ENCODE assay signal across 9 cellular contexts in the genomic region with DNA sequence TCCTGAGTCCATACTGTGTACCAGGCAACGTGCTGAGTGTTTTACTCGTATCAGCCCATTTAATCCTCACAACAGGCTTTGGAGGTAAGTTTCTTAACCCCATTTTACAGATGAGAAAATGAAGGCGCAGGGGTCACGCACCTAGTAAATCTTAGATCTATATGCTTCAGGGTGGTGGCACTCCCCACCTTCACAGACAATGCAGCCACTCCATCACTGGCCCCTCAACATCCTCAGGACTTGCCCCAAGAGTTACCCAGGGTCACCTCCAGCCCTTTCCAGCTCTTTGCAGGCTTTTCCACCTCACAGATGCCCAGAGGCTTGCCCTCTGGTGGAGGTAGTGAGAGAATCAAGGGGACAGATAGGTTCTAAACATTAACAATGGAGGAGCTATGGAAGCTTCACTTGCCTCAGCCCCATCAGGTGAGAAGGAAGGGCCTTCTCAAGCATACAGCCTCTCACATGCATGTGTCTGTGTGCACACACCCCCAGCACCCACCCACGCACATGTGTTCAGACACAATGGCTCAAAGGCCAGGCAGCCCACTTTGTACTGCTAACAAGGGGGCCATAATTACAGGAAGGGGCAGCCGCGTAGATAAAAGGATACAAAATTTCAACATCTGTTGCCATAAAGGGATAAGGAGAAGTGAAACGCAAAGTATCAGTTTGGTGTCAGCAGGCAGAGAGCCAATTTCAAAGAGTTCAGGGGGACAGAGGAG. TPM values are rescaled to one million over a fixed set of nuclear protein-coding genes. Genes with fewer than 3 reads are reported as not detected.
DNase-seq lines count a peak whose midpoint lies in the region; ATAC-seq and TF ChIP-seq lines count a peak whose summit lies in the region.
"Had no signal": no experiment of that assay in that cellular context is flagged by ENCODE, and none has a peak within 500 bp of the region (broad histone marks: within the 10 kb centered on the region; RNA-seq: fewer than 3 reads in every experiment).

No MANE protein-coding gene starts in this region.

- H3K4me2 ChIP-seq in SU-DHL-6 (ENCODE audit: low read depth, low read length, poor library complexity, severe bottlenecking) (peak overlapping the region; percentile 28), smooth muscle cell (no peak overlapping the region)

- intact Hi-C loops in left lung (cut with DNase I) = no loop called here

- H3F3A ChIP-seq in SU-DHL-6 (ENCODE audit: insufficient read depth) = peaks cover 10% of the 10 kb centered on the region; the same call in 1 of the 2 replicates
- no peaks in the 10 kb centered on the region for H3F3A ChIP-seq in smooth muscle cell (ENCODE audit: low read depth)

- no peaks in the 10 kb centered on the region for H3K9me2 ChIP-seq in SU-DHL-6 (replicated peaks; ENCODE audit: insufficient read depth, low read length)

- H3K27me3 ChIP-seq in SU-DHL-6 (ENCODE audit: low read length) (no peaks in the 10 kb centered on the region), smooth muscle cell (ENCODE audit: low read depth) (no peaks in the 10 kb centered on the region), left lung (no peaks in the 10 kb centered on the region)
- H3K27me3 ChIP-seq: body of pancreas had no signal

- H3K9me3 ChIP-seq in SU-DHL-6 (ENCODE audit: insufficient read depth, low read length) (no peaks in the 10 kb centered on the region), smooth muscle cell (replicated peaks; ENCODE audit: low read depth) (no peaks in the 10 kb centered on the region), left lung (no peaks in the 10 kb centered on the region)
- H3K9me3 ChIP-seq: body of pancreas had no signal

- no peaks in the 10 kb centered on the region for H4K20me1 ChIP-seq in SU-DHL-6 (ENCODE audit: low read depth, low read length)
- peaks cover 4% of the 10 kb centered on the region for H4K20me1 ChIP-seq in smooth muscle cell (ENCODE audit: low read depth)

- TF ChIP-seq CTCF in GM10266 (IDR thresholded peaks at IDR 0.05; ENCODE audit: control insufficient read depth, insufficient read depth, low read depth, missing control alignments) (peak; percentile 8), SU-DHL-6 (IDR thresholded peaks at IDR 0.05; ENCODE audit: insufficient read depth, low read length, poor library complexity, severe bottlenecking) (no peak), smooth muscle cell (IDR thresholded peaks at IDR 0.05; ENCODE audit: borderline replicate concordance, insufficient read depth, poor library complexity, severe bottlenecking) (no peak), left lung (IDR thresholded peaks at IDR 0.05) (no peak)

- H2AFZ ChIP-seq in SU-DHL-6 (ENCODE audit: low read depth, low read length, severe bottlenecking) = no peak overlapping the region
- H2AFZ ChIP-seq in smooth muscle cell (ENCODE audit: low read depth) = no peak overlapping the region

- 91% methylated on average over 8 of the region's 8 CpGs for WGBS in smooth muscle cell (ENCODE audit: low lambda C conversion rate)

- ATAC-seq in left lung = no peak
- ATAC-seq: body of pancreas had no signal

- peak overlapping the region; percentile 69 for H3K27ac ChIP-seq in SU-DHL-6 (ENCODE audit: low read depth, low read length)
- H3K27ac ChIP-seq in smooth muscle cell (ENCODE audit: low read depth) = no peak overlapping the region
- no peak overlapping the region for H3K27ac ChIP-seq in left lung
- H3K27ac ChIP-seq: body of pancreas had no signal

- H3K4me1 ChIP-seq in smooth muscle cell (ENCODE audit: low read depth) (peaks cover 35% of the 10 kb centered on the region), left lung (peaks cover 0 to 9% of the 10 kb centered on the region in 2 donors)
- H3K4me1 ChIP-seq: body of pancreas had no signal

- H3K79me2 ChIP-seq in SU-DHL-6 (ENCODE audit: insufficient read depth, low read length) = no peaks in the 10 kb centered on the region
- no peaks in the 10 kb centered on the region for H3K79me2 ChIP-seq in smooth muscle cell (ENCODE audit: low read depth)

- H3K4me3 ChIP-seq in SU-DHL-6 (ENCODE audit: insufficient read depth, low read length, poor library complexity, severe bottlenecking) = no peak overlapping the region
- no peak overlapping the region for H3K4me3 ChIP-seq in smooth muscle cell
- no peak overlapping the region for H3K4me3 ChIP-seq in left lung
- H3K4me3 ChIP-seq: body of pancreas had no signal

- peak; percentile 73 for DNase-seq in GM10266 (ENCODE audit: extremely low spot score)
- DNase-seq in HCEC 1CT = peak; percentile 5
- DNase-seq in mesenteric fat pad (ENCODE audit: low spot score) = peak; percentile 55
- DNase-seq in smooth muscle cell (lab: John Stamatoyannopoulos, UW; ENCODE audit: unreplicated experiment) = no peak
- no peak for DNase-seq in middle frontal gyrus (ENCODE audit: extremely low spot score, low spot score)
- no peak for DNase-seq in left lung
- DNase-seq: body of pancreas, NCI-H146 had no signal

- peak overlapping the region; percentile 2; the same call in 1 of the 2 replicates for H3K9ac ChIP-seq in SU-DHL-6 (ENCODE audit: low read length)
- no peak overlapping the region for H3K9ac ChIP-seq in smooth muscle cell (ENCODE audit: low read depth)

- H3K36me3 ChIP-seq in SU-DHL-6 (ENCODE audit: low read length) (no peaks in the 10 kb centered on the region), smooth muscle cell (ENCODE audit: low read depth) (no peaks in the 10 kb centered on the region), left lung (peaks cover 0 to 46% of the 10 kb centered on the region in 2 donors)

RNA-seq across cellular contexts. Expression of a gene that starts 29.1 kb away (rescaled TPM):
- total RNA-seq in mesenteric fat pad (5.2 TPM), smooth muscle cell (94.4 and 150 TPM in 2 replicates), left lung (10 to 100 TPM; 13.5 TPM)
- 106 and 116 TPM in 2 replicates for polyA plus RNA-seq in smooth muscle cell

RNA-seq across cellular contexts. Expression of a gene that starts 29.2 kb away (rescaled TPM):
- total RNA-seq in mesenteric fat pad (15.5 TPM), smooth muscle cell (9.9 and 14.6 TPM in 2 replicates), left lung (10 to 100 TPM; 22.2 to 27.8 TPM)
- polyA plus RNA-seq in smooth muscle cell = 15.1 and 18.1 TPM in 2 replicates

Comparison
In these comparisons a context has a peak if more than half of its experiments do, and no peak if none do; other contexts are left out.
1. DNase-seq: peak in GM10266 (single experiment), HCEC 1CT (single experiment) and mesenteric fat pad (single experiment); none in smooth muscle cell (single experiment), middle frontal gyrus (single experiment) and left lung (0 of 2).